ENCODE assay signal across 8 cellular contexts in genomic region chr11:93542753-93543246, GRCh38. TPM values are rescaled to one million over a fixed set of nuclear protein-coding genes. Genes with fewer than 3 reads are reported as not detected.
A peak's percentile ranks its signal among the peaks of the same experiment; 100 is the strongest.
DNase-seq lines count a peak whose midpoint lies in the region; ATAC-seq, FAIRE-seq and TF ChIP-seq lines count a peak whose summit lies in the region.

No MANE protein-coding gene starts in this region.

- H2AK5ac ChIP-seq in IMR-90 (ENCODE audit: low read depth, low read length), result no peak overlapping the region

- H3K4me2 ChIP-seq in IMR-90 (ENCODE audit: low read depth, low read length), result peak overlapping the region; percentile 82

- POLR2A ChIA-PET in IMR-90 (lab: Charles Lee; ENCODE audit: unreplicated experiment), result no interaction called here

- H3K14ac ChIP-seq in IMR-90 (replicated peaks; ENCODE audit: low read depth, low read length), result no peak overlapping the region

- peak overlapping the region; percentile 91 for H3K4me3 Mint-ChIP-seq in type B pancreatic cell

- peaks cover 16% of the 10 kb centered on the region for H3K4me1 Mint-ChIP-seq in type B pancreatic cell (ENCODE audit: unreplicated experiment)

- H3K23ac ChIP-seq in IMR-90 (ENCODE audit: low read depth, low read length), result no peak overlapping the region

- in situ Hi-C loops in IMR-90 (cut with MboI; ENCODE audit: low sequenced_read_pairs), result loop anchor here (5.0 kb wide), 1 partner anchor 305 kb away; no protein-coding TSS in a partner anchor

- H2AFZ ChIP-seq in IMR-90 (replicated peaks; ENCODE audit: low read length, poor library complexity), result peak overlapping the region; percentile 73

- H3K56ac ChIP-seq in IMR-90 (ENCODE audit: extremely low read depth, insufficient read depth, low read length), result no peak overlapping the region

- H3K9me3 Mint-ChIP-seq in type B pancreatic cell, result no peaks in the 10 kb centered on the region

- H2BK20ac ChIP-seq in IMR-90 (ENCODE audit: low read depth, low read length), result no peak overlapping the region

- no peak; the same call in 1 of the 2 replicates for TF ChIP-seq POLR2A in IMR-90 (IDR thresholded peaks at IDR 0.05; ENCODE audit: low read depth, low read length)

- no peak overlapping the region for H4K91ac ChIP-seq in IMR-90 (ENCODE audit: insufficient read depth, low read depth, low read length)

- no peaks in the 10 kb centered on the region for H3K9me3 ChIP-seq in IMR-90 (ENCODE audit: control insufficient read depth, insufficient read depth, low read length)
- no peaks in the 10 kb centered on the region for H3K9me3 ChIP-seq in lower lobe of right lung

- H3K27me3 ChIP-seq in IMR-90 (ENCODE audit: control insufficient read depth, insufficient read depth, low read length) (peaks cover 14% of the 10 kb centered on the region), bronchial epithelial cell (ENCODE audit: control insufficient read depth, insufficient read depth, low read length) (no peaks in the 10 kb centered on the region), lower lobe of right lung (ENCODE audit: low read depth) (no peaks in the 10 kb centered on the region)

- no peaks in the 10 kb centered on the region for H3K36me3 ChIP-seq in IMR-90 (ENCODE audit: control insufficient read depth, insufficient read depth, low read length)
- H3K36me3 ChIP-seq in bronchial epithelial cell (ENCODE audit: control insufficient read depth, insufficient read depth, low read length), result no peaks in the 10 kb centered on the region
- H3K36me3 ChIP-seq in lower lobe of right lung, result no peaks in the 10 kb centered on the region

- TF ChIP-seq RAD21 in IMR-90 (IDR thresholded peaks at IDR 0.05; ENCODE audit: low read length), result no peak

- no TSS peak for BruUV-seq in IMR-90 (replicated peaks; lab: Mats Ljungman, UMichigan)

- H3K36me3 Mint-ChIP-seq in type B pancreatic cell, result no peaks in the 10 kb centered on the region

- H3K4me3 ChIP-seq in GM12875 (ENCODE audit: low read depth, low read length), result peak overlapping the region; percentile 71
- H3K4me3 ChIP-seq in IMR-90 (ENCODE audit: insufficient read depth, low read depth, low read length), result peak overlapping the region; percentile 57
- peak overlapping the region; percentile 42 for H3K4me3 ChIP-seq in bronchial epithelial cell (ENCODE audit: low read depth, low read length)
- peak overlapping the region; percentile 76 for H3K4me3 ChIP-seq in lower lobe of right lung

- DNase-seq in IMR-90, result no peak
- no peak for DNase-seq in bronchial epithelial cell (ENCODE audit: low read depth)
- no peak for DNase-seq in lower lobe of right lung
- DNase-seq in type B pancreatic cell (ENCODE audit: extremely low spot score, unreplicated experiment), result no peak
- DNase-seq in NCI-H1048 (lab: John Stamatoyannopoulos, UW), result no peak
- no peak for DNase-seq in NCI-H524 treated with DMSO at 0.1 percent for 48 hours (lab: John Stamatoyannopoulos, UW)

- intact Hi-C loops in IMR-90 (cut with micrococcal nuclease) (loop anchor here (1.0 to 5.0 kb wide), 3 partner anchors 110 to 600 kb away; no protein-coding TSS in a partner anchor), lower lobe of right lung (cut with DNase I) (no loop called here)

- H4K20me1 ChIP-seq in IMR-90 (ENCODE audit: insufficient read depth, low read length), result peaks cover 6% of the 10 kb centered on the region; the same call in 1 of the 2 replicates

- H3K4ac ChIP-seq in IMR-90 (ENCODE audit: low read depth, low read length), result no peak overlapping the region

- CTCF ChIA-PET in IMR-90 (lab: Yijun Ruan, JAX), result interaction anchor here (1.3 to 2.0 kb wide), 2 partner anchors 10 to 308 kb away, joined by 3 to 5 read pairs; no protein-coding TSS in a partner anchor

- peaks cover 2% of the 10 kb centered on the region; the same call in 1 of the 2 replicates for H3K4me1 ChIP-seq in IMR-90 (ENCODE audit: control insufficient read depth, insufficient read depth, low read length)
- H3K4me1 ChIP-seq in lower lobe of right lung, result peaks cover 52% of the 10 kb centered on the region

- peaks cover 30% of the 10 kb centered on the region for H3K27me3 Mint-ChIP-seq in type B pancreatic cell

- dilution Hi-C loops in IMR-90 (cut with HindIII; ENCODE audit: low sequenced_read_pairs, unreplicated experiment), result no loop called here

- peaks cover 8 to 13% of the 10 kb centered on the region in 2 experiments; a peak in 1 of 4 replicates for H3K79me1 ChIP-seq in IMR-90 (ENCODE audit: low read depth in 1 of 2, low read length in 2 of 2)

- H3K18ac ChIP-seq in IMR-90 (ENCODE audit: low read depth, low read length), result no peak overlapping the region

- H3K27ac ChIP-seq in IMR-90 (ENCODE audit: insufficient read depth, low read length) (no peak overlapping the region; the same call in 1 of the 2 replicates), lower lobe of right lung (peak overlapping the region; percentile 88)

- TF ChIP-seq CTCF in GM12875 (IDR thresholded peaks at IDR 0.05; ENCODE audit: borderline replicate concordance, insufficient read depth, low read depth, low read length) (no peak), IMR-90 (conservative IDR thresholded peaks at IDR 0.05; ENCODE audit: low read depth, low read length) (no peak), bronchial epithelial cell (IDR thresholded peaks at IDR 0.05; ENCODE audit: insufficient read depth, low read length, severe bottlenecking) (no peak), lower lobe of right lung (IDR thresholded peaks at IDR 0.05) (no peak), type B pancreatic cell (conservative IDR thresholded peaks at IDR 0.05) (no peak)

- H4K5ac ChIP-seq in IMR-90 (ENCODE audit: low read depth, low read length), result no peak overlapping the region

- H2BK15ac ChIP-seq in IMR-90 (ENCODE audit: low read depth, low read length), result no peak overlapping the region

- H2BK5ac ChIP-seq in IMR-90 (ENCODE audit: low read depth, low read length, poor library complexity, severe bottlenecking), result no peak overlapping the region

- peak overlapping the region; percentile 77 for H3K27ac Mint-ChIP-seq in type B pancreatic cell

- 1% methylated on average over 24 of the region's 69 CpGs; no CpG with 5 or more reads in 1 of the 2 experiments for WGBS in IMR-90 (ENCODE audit: extremely low coverage in 2 of 2, insufficient read length in 1 of 2), 2 experiments

- H2AK9ac ChIP-seq in IMR-90 (replicated peaks; ENCODE audit: low read depth, low read length, poor library complexity), result no peak overlapping the region

- ATAC-seq in GM21619 (IDR thresholded peaks at IDR 0.05; ENCODE audit: unreplicated experiment) (peak; percentile 33), IMR-90 (ENCODE audit: low read depth) (peak; percentile 55), lower lobe of right lung (peak; percentile 64 to 70)

- no peak overlapping the region for H2BK120ac ChIP-seq in IMR-90 (ENCODE audit: low read depth, low read length)

- peaks cover 3% of the 10 kb centered on the region; the same call in 1 of the 2 replicates for H3K9me1 ChIP-seq in IMR-90 (ENCODE audit: insufficient read depth, low read length)

- H4K8ac ChIP-seq in IMR-90 (ENCODE audit: low read depth in 2 of 2, low read length in 2 of 2), result no peak overlapping the region

- FAIRE-seq in bronchial epithelial cell (lab: Jason Lieb, UNC), result no peak

- H3K9ac ChIP-seq in IMR-90 (ENCODE audit: low read depth, low read length), result 0 out of 2 replicates have a peak overlapping the region, but pooled peaks have one; percentile 29

TF ChIP-seq in IMR-90, 13 proteins besides CTCF, POLR2A, EP300 and RAD21:
- no peak for TF ChIP-seq MXI1 (IDR thresholded peaks at IDR 0.05; ENCODE audit: borderline replicate concordance, low read depth, low read length)
- no peak for TF ChIP-seq CEBPB (IDR thresholded peaks at IDR 0.05; ENCODE audit: low read depth, low read length)
- TF ChIP-seq CHD1 (IDR thresholded peaks at IDR 0.05; ENCODE audit: low read depth, low read length), result no peak
- no peak for TF ChIP-seq FOS (IDR thresholded peaks at IDR 0.05; ENCODE audit: low read depth, low read length)
- TF ChIP-seq SMC3 (IDR thresholded peaks at IDR 0.05; ENCODE audit: low read depth, low read length), result no peak
- TF ChIP-seq RCOR1 (IDR thresholded peaks at IDR 0.05; ENCODE audit: insufficient replicate concordance, low read length), result no peak
- no peak for TF ChIP-seq ELK1 (IDR thresholded peaks at IDR 0.05; ENCODE audit: borderline replicate concordance, low read depth, low read length)
- no peak for TF ChIP-seq RFX5 (IDR thresholded peaks at IDR 0.05; ENCODE audit: low read depth, low read length)
- no peak for TF ChIP-seq MAZ (IDR thresholded peaks at IDR 0.05; ENCODE audit: borderline replicate concordance, low read depth, low read length)
- no peak for TF ChIP-seq MAFK (IDR thresholded peaks at IDR 0.05; ENCODE audit: low read depth, low read length)
- TF ChIP-seq NFE2L2 (IDR thresholded peaks at IDR 0.05; ENCODE audit: low read depth, low read length), result no peak
- TF ChIP-seq USF2 (IDR thresholded peaks at IDR 0.05; ENCODE audit: low read depth, low read length), result no peak
- TF ChIP-seq BHLHE40 (IDR thresholded peaks at IDR 0.05; ENCODE audit: low read depth, low read length), result no peak

RNA-seq across cellular contexts. Expression of gene SMCO4, which starts 0.4 kb away (rescaled TPM):
- total RNA-seq in IMR-90 (2012; rRNA removed) (2.2 and 4.2 TPM in 2 replicates), bronchial epithelial cell (2.4 and 18.1 TPM in 2 replicates), lower lobe of right lung (73.5 TPM), type B pancreatic cell (ENCODE audit: low replicate concordance) (18.2 and 28.3 TPM in 2 replicates)
- 17.7 and 21.8 TPM in 2 replicates for polyA plus RNA-seq in IMR-90 (2012; rRNA removed)
- 11.1 and 27.0 TPM in 2 replicates for polyA plus RNA-seq in IMR-90 (2012; cell fraction: cytosol; rRNA removed)
- polyA plus RNA-seq in IMR-90 (2012; cell fraction: nucleus; rRNA removed; ENCODE audit: low replicate concordance), result 9.4 and 11.6 TPM in 2 replicates
